ENCODE assay signal across 12 cellular contexts in genomic region chr16:3951861-3952332, GRCh38.
DNase-seq lines count a peak whose midpoint lies in the region; ATAC-seq lines count a peak whose summit lies in the region.
"Had no signal": no experiment of that assay in that cellular context is flagged by ENCODE, and none has a peak within 500 bp of the region (broad histone marks: within the 10 kb centered on the region; RNA-seq: fewer than 3 reads in every experiment).

No MANE protein-coding gene starts in this region.

- H3K4me3 Mint-ChIP-seq in naive thymus-derived CD8-positive, alpha-beta T cell, result no peak overlapping the region
- H3K4me3 Mint-ChIP-seq: activated naive CD8-positive, alpha-beta T cell treated with anti-CD3 and anti-CD28 coated beads, Interleukin-2, amount 10 ng/mL, durations not matched to agents 7 days and 5 days; T-helper 2 cell treated with Interferon-gamma antibody and Interleukin-4, amounts not matched to agents 5 μg/mL and 100 μg/mL, for 36 hours had no signal

- peaks cover 0 to 6% (median 3%) of the 10 kb centered on the region in 4 donors for H3K4me1 Mint-ChIP-seq in naive thymus-derived CD8-positive, alpha-beta T cell

- H3K9me3 ChIP-seq in MG63, result no peaks in the 10 kb centered on the region
- H3K9me3 ChIP-seq: HAP-1 had no signal

- no peaks in the 10 kb centered on the region for H3K27me3 ChIP-seq in MG63

- peaks cover 13 to 37% (median 34%) of the 10 kb centered on the region in 5 donors for H3K27me3 Mint-ChIP-seq in naive thymus-derived CD8-positive, alpha-beta T cell

- no peak overlapping the region for H3K4me3 ChIP-seq in MG63
- H3K4me3 ChIP-seq: HAP-1 had no signal

- H3K36me3 ChIP-seq in MG63, result peaks cover 9% of the 10 kb centered on the region
- H3K36me3 ChIP-seq: HAP-1 had no signal

- H3K36me3 Mint-ChIP-seq in naive thymus-derived CD8-positive, alpha-beta T cell, result no peaks in the 10 kb centered on the region
- H3K36me3 Mint-ChIP-seq: activated naive CD8-positive, alpha-beta T cell treated with anti-CD3 and anti-CD28 coated beads, Interleukin-2, amount 10 ng/mL, durations not matched to agents 7 days and 5 days had no signal

- H3K9me3 Mint-ChIP-seq in naive thymus-derived CD8-positive, alpha-beta T cell, result no peaks in the 10 kb centered on the region
- H3K9me3 Mint-ChIP-seq: activated naive CD8-positive, alpha-beta T cell treated with anti-CD3 and anti-CD28 coated beads, Interleukin-2, amount 10 ng/mL, durations not matched to agents 7 days and 5 days; T-helper 2 cell treated with Interferon-gamma antibody and Interleukin-4, amounts not matched to agents 5 μg/mL and 100 μg/mL, for 36 hours had no signal

- ATAC-seq in naive thymus-derived CD8-positive, alpha-beta T cell, result no peak

- DNase-seq in AG20443 (ENCODE audit: low spot score), result peak; percentile 34
- peak; percentile 68 to 83 for DNase-seq in NCI-H524 (lab: John Stamatoyannopoulos, UW)
- peak; percentile 85 for DNase-seq in fibroblast of gingiva (ENCODE audit: low read depth)
- DNase-seq in myocyte (ENCODE audit: low read depth), result peak; percentile 80
- DNase-seq in naive thymus-derived CD8-positive, alpha-beta T cell, result no peak
- DNase-seq in OCI-M1 (lab: John Stamatoyannopoulos, UW), result no peak
- no peak for DNase-seq in posterior cingulate gyrus
- DNase-seq in MG63, result no peak
- DNase-seq: activated naive CD8-positive, alpha-beta T cell treated with anti-CD3 and anti-CD28 coated beads, Interleukin-2, amount 10 ng/mL, durations not matched to agents 7 days and 5 days; NK-92 treated with Interleukin-12 subunit alpha and Interleukin-12 subunit beta, amount 100 ng/mL, for 24 hours had no signal

- intact Hi-C loops in posterior cingulate gyrus (cut with DNase I), result no loop called here

- POLR2A ChIA-PET in naive thymus-derived CD8-positive, alpha-beta T cell (lab: Charles Lee), result no interaction called here

- H3K27ac Mint-ChIP-seq in naive thymus-derived CD8-positive, alpha-beta T cell, result peak overlapping the region in 1 of 10 donors; percentile 13
- H3K27ac Mint-ChIP-seq: activated naive CD8-positive, alpha-beta T cell treated with anti-CD3 and anti-CD28 coated beads, Interleukin-2, amount 10 ng/mL, durations not matched to agents 7 days and 5 days; T-helper 2 cell treated with Interferon-gamma antibody and Interleukin-4, amounts not matched to agents 5 μg/mL and 100 μg/mL, for 36 hours had no signal

Comparison
In these comparisons a context has a peak if more than half of its experiments do, and no peak if none do; other contexts are left out.
1. DNase-seq: peak in AG20443 (single experiment), NCI-H524 (2 of 2), fibroblast of gingiva (single experiment) and myocyte (single experiment); none in naive thymus-derived CD8-positive, alpha-beta T cell (0 of 10), OCI-M1 (single experiment), posterior cingulate gyrus (0 of 10) and MG63 (single experiment).